6 cellular contexts compared by ENCODE assay signal in the genomic region with DNA sequence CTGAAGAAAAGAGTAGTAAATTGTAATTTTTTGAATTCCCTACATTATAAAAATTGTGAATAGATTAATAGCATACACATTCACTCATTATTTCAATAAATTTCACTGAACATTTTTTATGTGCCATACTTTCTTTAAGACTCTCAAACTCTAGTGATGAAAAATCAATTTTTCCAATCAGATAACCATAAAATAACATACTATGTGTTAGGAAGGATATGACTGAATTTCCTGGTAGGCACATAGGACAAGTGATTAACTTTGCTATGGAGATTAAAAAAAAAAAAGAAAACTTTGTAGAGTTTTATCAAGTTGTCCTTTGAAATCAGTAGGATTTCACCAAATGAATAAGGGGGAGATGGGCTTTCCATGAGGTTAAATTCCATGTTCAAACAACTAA.
"Had no signal": no experiment of that assay in that cellular context is flagged by ENCODE, and none has a peak within 500 bp of the region (broad histone marks: within the 10 kb centered on the region; RNA-seq: fewer than 3 reads in every experiment).

No MANE protein-coding gene starts in this region.

- H3K27me3 Mint-ChIP-seq: IgD-negative memory B cell had no signal

- DNase-seq: IMR-90 had no signal

- H3K27ac ChIP-seq: HL-60 had no signal

- FAIRE-seq: HepG2, HTR-8/SVneo, K562 had no signal

- H3K27ac Mint-ChIP-seq: IgD-negative memory B cell had no signal

- H3K4me1 Mint-ChIP-seq: IgD-negative memory B cell had no signal

- H3K36me3 Mint-ChIP-seq: IgD-negative memory B cell had no signal

- H3K4me3 ChIP-seq: K562 had no signal

- H3K4me3 Mint-ChIP-seq: IgD-negative memory B cell had no signal

- ATAC-seq: HepG2, K562 had no signal
